In genomic region chr1:109040627-109041613, GRCh38 we compare ENCODE assay signal across 7 cellular contexts. TPM values are rescaled to one million over a fixed set of nuclear protein-coding genes. Genes with fewer than 3 reads are reported as not detected.
A peak's percentile ranks its signal among the peaks of the same experiment; 100 is the strongest.
DNase-seq lines count a peak whose midpoint lies in the region; ATAC-seq and TF ChIP-seq lines count a peak whose summit lies in the region.

No MANE protein-coding gene starts in this region.

- H3K36me3 ChIP-seq in GM23338 (ENCODE audit: insufficient read depth), result no peaks in the 10 kb centered on the region
- no peaks in the 10 kb centered on the region for H3K36me3 ChIP-seq in tibial artery

- H3K27me3 ChIP-seq in GM23338 (ENCODE audit: insufficient read depth) (no peaks in the 10 kb centered on the region), tibial artery (no peaks in the 10 kb centered on the region)

- H3K4me3 Mint-ChIP-seq in GM23338 (peak overlapping the region; percentile 89), naive B cell (peak overlapping the region; percentile 93 to 98 (median 96))

- H3K79me2 ChIP-seq in GM23338 (replicated peaks; ENCODE audit: insufficient read depth), result peaks cover 34% of the 10 kb centered on the region

- DNase-seq in GM13976 (ENCODE audit: low spot score), result peak; percentile 62
- peak; percentile 67 for DNase-seq in GM23338 (ENCODE audit: low spot score)
- no peak for DNase-seq in LNCaP clone FGC (ENCODE audit: low read depth)
- peak; percentile 24 for DNase-seq in activated CD8-positive, alpha-beta memory T cell treated with anti-CD3 and anti-CD28 coated beads, Interleukin-2, amount 50 U/mL, for 4 hours
- DNase-seq in fibroblast of mammary gland (ENCODE audit: low read depth), result peak; percentile 13
- peak; percentile 14 for DNase-seq in naive B cell
- no peak for DNase-seq in tibial artery

- no peaks in the 10 kb centered on the region for H3K9me3 Mint-ChIP-seq in GM23338
- H3K9me3 Mint-ChIP-seq in naive B cell, result no peaks in the 10 kb centered on the region

- ATAC-seq in GM23338 (peak; percentile 54), naive B cell (ENCODE audit: low read depth in 2 of 2) (peak; percentile 11 to 17)

- TF ChIP-seq CTCF in GM13976 (IDR thresholded peaks at IDR 0.05; ENCODE audit: borderline replicate concordance, control extremely low read depth, extremely low read depth, insufficient read depth, missing control alignments) (no peak), GM23338 (conservative IDR thresholded peaks at IDR 0.05; ENCODE audit: low read depth in 2 of 2) (no peak), LNCaP clone FGC (IDR thresholded peaks at IDR 0.05; ENCODE audit: control insufficient read depth, extremely low read depth, insufficient read depth) (no peak), fibroblast of mammary gland (conservative IDR thresholded peaks at IDR 0.05; ENCODE audit: control insufficient read depth, insufficient read depth, low read depth, low read length) (no peak), tibial artery (IDR thresholded peaks at IDR 0.05) (no peak)

- H3K4me1 Mint-ChIP-seq in GM23338, result peaks cover 14% of the 10 kb centered on the region
- peaks cover 13 to 19% (median 16%) of the 10 kb centered on the region in 3 donors for H3K4me1 Mint-ChIP-seq in naive B cell

- H3K36me3 Mint-ChIP-seq in GM23338 (ENCODE audit: low read depth) (no peaks in the 10 kb centered on the region; the same call in 2 of the 3 replicates), naive B cell (no peaks in the 10 kb centered on the region)

- peak overlapping the region; percentile 90 for H3K4me2 ChIP-seq in GM23338

- H3K9me2 ChIP-seq in GM23338 (ENCODE audit: insufficient read depth), result no peaks in the 10 kb centered on the region

- H3K27me3 Mint-ChIP-seq in GM23338 (ENCODE audit: insufficient read depth, low read depth, poor library complexity) (no peaks in the 10 kb centered on the region), naive B cell (no peaks in the 10 kb centered on the region)

- in situ Hi-C loops in GM13976 (cut with MboI; ENCODE audit: low sequenced_read_pairs, unreplicated experiment), result no loop called here

- H3K27ac Mint-ChIP-seq in GM23338 (no peak overlapping the region), naive B cell (peak overlapping the region; percentile 92 to 99 (median 94))

- H3K27ac ChIP-seq in GM23338 (ENCODE audit: low read depth) (no peak overlapping the region), tibial artery (peak overlapping the region; percentile 85 to 92)

- H3K4me1 ChIP-seq in GM23338 (ENCODE audit: insufficient read depth), result peaks cover 9% of the 10 kb centered on the region
- H3K4me1 ChIP-seq in tibial artery, result peaks cover 0 to 14% (median 9%) of the 10 kb centered on the region in 4 donors

- peaks cover 6% of the 10 kb centered on the region; the same call in 1 of the 2 replicates for H3F3A ChIP-seq in GM23338 (replicated peaks; ENCODE audit: low read depth)

- H3K4me3 ChIP-seq in GM23338 (peak overlapping the region; percentile 97), LNCaP clone FGC (ENCODE audit: low read depth, low read length) (peak overlapping the region; percentile 88), fibroblast of mammary gland (ENCODE audit: control insufficient read depth, low read depth, low read length) (peak overlapping the region; percentile 86), tibial artery (peak overlapping the region; percentile 80 to 96)

- H3K9me3 ChIP-seq in tibial artery, result no peaks in the 10 kb centered on the region

- no peaks in the 10 kb centered on the region for H4K20me1 ChIP-seq in GM23338 (replicated peaks; ENCODE audit: insufficient read depth)

- H2AFZ ChIP-seq in GM23338, result peak overlapping the region; percentile 87

- intact Hi-C loops in tibial artery (cut with DNase I; ENCODE audit: low total_unique reads), result no loop called here

TF ChIP-seq in GM23338, 12 proteins besides CTCF, POLR2A, EP300 and RAD21 (continues in another document):
- no peak for TF ChIP-seq ZNF114 (CRISPR knock-in tag; IDR thresholded peaks at IDR 0.05)
- no peak for TF ChIP-seq ZNF462 (CRISPR knock-in tag; IDR thresholded peaks at IDR 0.05)
- TF ChIP-seq ETS1 (IDR thresholded peaks at IDR 0.05), result no peak
- TF ChIP-seq POLR2AphosphoS5 (IDR thresholded peaks at IDR 0.05; ENCODE audit: low read depth), result no peak
- no peak for TF ChIP-seq JUNB (IDR thresholded peaks at IDR 0.05; ENCODE audit: unreplicated experiment)
- TF ChIP-seq STAT1 (IDR thresholded peaks at IDR 0.05; ENCODE audit: unreplicated experiment), result no peak
- TF ChIP-seq NANOG (IDR thresholded peaks at IDR 0.05; ENCODE audit: borderline replicate concordance), result no peak

RNA-seq across cellular contexts. Expression of gene WDR47, which starts 1.0 kb away (rescaled TPM):
- total RNA-seq in GM23338 (2014; rRNA removed; shearing (Covaris generic)), result 5.2 and 9.7 TPM in 2 replicates
- polyA plus RNA-seq in GM23338 (2016; fragmentation: Nextera tagmentation; extraction: Ambion mirVana) (3.0 and 3.9 TPM in 2 replicates), naive B cell (ENCODE audit: low read depth in 6 of 6) (1 to 10 TPM; 3.4 to 8.7 (median 6.5) TPM)

RNA-seq across cellular contexts. Expression of gene TAF13, which starts 34.9 kb away (rescaled TPM):
- total RNA-seq in GM23338 (2014; rRNA removed; shearing (Covaris generic)), result 55.8 and 72.4 TPM in 2 replicates
- polyA plus RNA-seq in GM23338 (2016; fragmentation: Nextera tagmentation; extraction: Ambion mirVana), result 43.7 and 49.4 TPM in 2 replicates
- 1 to 10 TPM in 4 of 6 donors, under 1 TPM in 2; 0.43 to 2.3 (median 1.2) TPM for polyA plus RNA-seq in naive B cell (ENCODE audit: low read depth in 6 of 6)

RNA-seq across cellular contexts. Expression of gene TMEM167B, which starts 49.6 kb away (rescaled TPM):
- 10.7 and 16.0 TPM in 2 replicates for total RNA-seq in GM23338 (2014; rRNA removed; shearing (Covaris generic))
- polyA plus RNA-seq in GM23338 (2016; fragmentation: Nextera tagmentation; extraction: Ambion mirVana) (8.2 and 9.8 TPM in 2 replicates), naive B cell (ENCODE audit: low read depth in 6 of 6) (10 to 100 TPM; 20.8 to 44.2 (median 36.0) TPM)

Comparison
In these comparisons a context has a peak if more than half of its experiments do, and no peak if none do; other contexts are left out.
1. DNase-seq: peak in GM13976 (single experiment), GM23338 (single experiment), activated CD8-positive, alpha-beta memory T cell treated with anti-CD3 and anti-CD28 coated beads, Interleukin-2, amount 50 U/mL, for 4 hours (single experiment), fibroblast of mammary gland (single experiment) and naive B cell (single experiment); none in LNCaP clone FGC (single experiment) and tibial artery (0 of 2).
2. RNA of gene TAF13, which starts 34.9 kb away (polyA plus RNA-seq): 43.7 to 49.4 TPM in GM23338; 0.43 to 2.3 TPM in naive B cell; every median in the first group is over 10 times any median in the second.
3. Peak in every context shown above with its lines, with median percentiles within 50 percentile points of each other: H3K4me3 ChIP-seq.